9 cellular contexts compared by ENCODE assay signal in genomic region chr11:86066606-86067229, GRCh38. TPM values are rescaled to one million over a fixed set of nuclear protein-coding genes. Genes with fewer than 3 reads are reported as not detected.
DNase-seq lines count a peak whose midpoint lies in the region; ATAC-seq, FAIRE-seq and TF ChIP-seq lines count a peak whose summit lies in the region.
"Had no signal": no experiment of that assay in that cellular context is flagged by ENCODE, and none has a peak within 500 bp of the region (broad histone marks: within the 10 kb centered on the region; RNA-seq: fewer than 3 reads in every experiment).

No MANE protein-coding gene starts in this region.

- TF ChIP-seq RAD21 in GM12878 (IDR thresholded peaks at IDR 0.05; ENCODE audit: insufficient read depth, low read depth, low read length), result no peak

- H3K27ac Mint-ChIP-seq in activated T-cell treated with anti-CD3 and anti-CD28 coated beads, Interleukin-2, amount 50 U/mL, for 24 hours, result peak overlapping the region; percentile 97

- H3K9me3 ChIP-seq in GM12878 (replicated peaks; ENCODE audit: control insufficient read depth, insufficient read depth, low read length) (peaks cover under 1% of the 10 kb centered on the region; the same call in 2 of the 3 replicates), thymus (ENCODE audit: control insufficient read depth) (no peaks in the 10 kb centered on the region)

- peaks cover 3% of the 10 kb centered on the region for H3K9me3 Mint-ChIP-seq in activated T-cell treated with anti-CD3 and anti-CD28 coated beads, Interleukin-2, amount 50 U/mL, for 24 hours

- H3K27me3 ChIP-seq in GM12878 (replicated peaks in 1 of 2; ENCODE audit: control insufficient read depth in 2 of 2, insufficient read depth in 2 of 2, low read length in 1 of 2) (no peaks in the 10 kb centered on the region), thymus (ENCODE audit: control insufficient read depth, insufficient read depth) (no peaks in the 10 kb centered on the region)

- H3K36me3 ChIP-seq in GM12878 (ENCODE audit: control insufficient read depth in 2 of 2, insufficient read depth in 2 of 2, low read length in 1 of 2), result no peaks in the 10 kb centered on the region
- H3K36me3 ChIP-seq in thymus (ENCODE audit: control insufficient read depth, insufficient read depth), result no peaks in the 10 kb centered on the region

- peak overlapping the region; percentile 95 for H3K4me3 Mint-ChIP-seq in activated T-cell treated with anti-CD3 and anti-CD28 coated beads, Interleukin-2, amount 50 U/mL, for 24 hours

- ATAC-seq in GM12878, result no peak
- no peak for ATAC-seq in HG02884 (IDR thresholded peaks at IDR 0.05; ENCODE audit: unreplicated experiment)

- H3K4me1 ChIP-seq in GM12878 (ENCODE audit: control insufficient read depth, insufficient read depth, low read length) (peaks cover 10% of the 10 kb centered on the region), thymus (ENCODE audit: control insufficient read depth, insufficient read depth, low read length) (peaks cover 13% of the 10 kb centered on the region)

- H3K36me3 Mint-ChIP-seq in activated T-cell treated with anti-CD3 and anti-CD28 coated beads, Interleukin-2, amount 50 U/mL, for 24 hours (ENCODE audit: low read depth), result peaks cover 58% of the 10 kb centered on the region

- SMC1A ChIA-PET in GM12878 (lab: Charles Lee; ENCODE audit: uncharacterized antibody, unreplicated experiment), result interaction anchor here (0.9 to 7.4 kb wide), 30 partner anchors 8 to 201 kb away, joined by 3 to 91 read pairs (median 6); no protein-coding TSS in a partner anchor

- POLR2A ChIA-PET in GM12878 (lab: Charles Lee), result interaction anchor here (0.7 to 4.4 kb wide), 7 partner anchors 21 to 180 kb away, joined by 3 to 40 read pairs (median 5); partner anchors contain the start of gene EED

- no peak overlapping the region for H2AFZ ChIP-seq in GM12878 (ENCODE audit: control insufficient read depth, low read depth, low read length)

- peaks cover 72% of the 10 kb centered on the region for H3K79me2 ChIP-seq in GM12878 (ENCODE audit: control insufficient read depth, insufficient read depth, low read length)

- peak overlapping the region; percentile 70 for H3K9ac ChIP-seq in GM12878 (ENCODE audit: control insufficient read depth, insufficient read depth, low read length)

- H3K27ac ChIP-seq in GM12878 (ENCODE audit: control insufficient read depth, insufficient read depth) (peak overlapping the region; percentile 80), thymus (ENCODE audit: low read depth) (peak overlapping the region; percentile 19)

- intact Hi-C loops in GM12878 (cut with micrococcal nuclease; ENCODE audit: unreplicated experiment), result loop anchor here (1.0 kb wide), 1 partner anchor 23 kb away; no protein-coding TSS in a partner anchor
- intact Hi-C loops in lower leg skin (cut with DNase I; ENCODE audit: low total_unique reads), result no loop called here

- TF ChIP-seq POLR2A in GM12878 (IDR thresholded peaks at IDR 0.05; ENCODE audit: low read depth, low read length) (no peak), lower leg skin (IDR thresholded peaks at IDR 0.05) (no peak)

- DNase-seq in activated T-cell treated with anti-CD3 and anti-CD28 coated beads, Interleukin-2, amount 50 U/mL, for 24 hours, result no peak
- DNase-seq in activated T-cell treated with anti-CD3 and anti-CD28 coated beads, Interleukin-2, amount 50 U/mL, for 48 hours, result no peak
- DNase-seq in GM12878 (ENCODE audit: low read depth, low spot score), result no peak
- no peak for DNase-seq in lower leg skin (ENCODE audit: low spot score in 2 of 2)
- DNase-seq in Ammon's horn (ENCODE audit: low spot score), result no peak
- no peak for DNase-seq in activated CD4-positive, alpha-beta T cell treated with anti-CD3 and anti-CD28 coated beads, Interleukin-2, amount 50 U/mL, for 48 hours
- DNase-seq: NCI-H187 had no signal

- TF ChIP-seq EP300 in GM12878 (IDR thresholded peaks at IDR 0.05; ENCODE audit: borderline replicate concordance in 1 of 2, control insufficient read depth in 1 of 2, low read depth in 2 of 2, low read length in 2 of 2), result no peak

- TF ChIP-seq CTCF in GM12878 (IDR thresholded peaks at IDR 0.05 in 2 of 3, conservative IDR thresholded peaks at IDR 0.05 in 1 of 3; ENCODE audit: control insufficient read depth in 2 of 3, extremely low read depth in 1 of 3, insufficient read depth in 1 of 3, low read depth in 3 of 3, low read length in 3 of 3), result no peak
- no peak for TF ChIP-seq CTCF in lower leg skin (IDR thresholded peaks at IDR 0.05)

- in situ Hi-C loops in GM12878 (cut with MboI), result no loop called here

- H4K20me1 ChIP-seq in GM12878 (ENCODE audit: control insufficient read depth, insufficient read depth), result no peaks in the 10 kb centered on the region

- peak overlapping the region; percentile 80; the same call in 1 of the 2 replicates for H3K4me2 ChIP-seq in GM12878 (ENCODE audit: control insufficient read depth, insufficient read depth)

- under 1% methylated on average over 7 of the region's 7 CpGs for WGBS in GM12878 (ENCODE audit: insufficient coverage, insufficient replicate concordance, low lambda C conversion rate, missing lambda C conversion rate)
- WGBS in lower leg skin, 2 donors, result 1 to 2% methylated on average over 7 of the region's 7 CpGs
- WGBS in thymus, result 3% methylated on average over 7 of the region's 7 CpGs

- BruUV-seq in GM12878 (replicated peaks; lab: Mats Ljungman, UMichigan), result no TSS peak

- RAD21 ChIA-PET in GM12878 (lab: Charles Lee; ENCODE audit: unreplicated experiment), result interaction anchor here (1.0 to 5.1 kb wide), 18 partner anchors 13 to 228 kb away, joined by 3 to 64 read pairs (median 6); partner anchors contain the start of gene EED

- H3K4me1 Mint-ChIP-seq in activated T-cell treated with anti-CD3 and anti-CD28 coated beads, Interleukin-2, amount 50 U/mL, for 24 hours (ENCODE audit: low read depth), result peaks cover 49% of the 10 kb centered on the region

- FAIRE-seq in GM12878 (lab: Jason Lieb, UNC), result no peak

- no peaks in the 10 kb centered on the region for H3K27me3 Mint-ChIP-seq in activated T-cell treated with anti-CD3 and anti-CD28 coated beads, Interleukin-2, amount 50 U/mL, for 24 hours

- CTCF ChIA-PET in GM12878 (lab: Yijun Ruan, JAX), result interaction anchor here (0.9 to 5.9 kb wide), 18 partner anchors 8 to 226 kb away, joined by 3 to 76 read pairs (median 6); no protein-coding TSS in a partner anchor

- peak overlapping the region; percentile 95 for H3K4me3 ChIP-seq in GM12878
- H3K4me3 ChIP-seq in lower leg skin (ENCODE audit: low read depth, poor library complexity, severe bottlenecking), result peak overlapping the region; percentile 56
- H3K4me3 ChIP-seq in thymus (ENCODE audit: low read length), result peak overlapping the region; percentile 99

TF ChIP-seq in GM12878, 131 proteins besides CTCF, POLR2A, EP300 and RAD21 (continues in another document):
- TF ChIP-seq NFXL1 (IDR thresholded peaks at IDR 0.05; ENCODE audit: borderline replicate concordance) (no peak), USF2 (IDR thresholded peaks at IDR 0.05; ENCODE audit: borderline replicate concordance, low read depth, low read length) (no peak), ATF2 (IDR thresholded peaks at IDR 0.05; ENCODE audit: low read length) (0 out of 2 replicates have a peak, but pooled peaks have one; percentile 22), SMARCA5 (IDR thresholded peaks at IDR 0.05) (no peak)

RNA-seq across cellular contexts. Expression of gene PICALM, which starts 2.2 kb away (rescaled TPM):
- 532 and 561 TPM in 2 replicates for total RNA-seq in GM12878 (2013; cell fraction: nucleolus; rRNA removed)
- total RNA-seq in GM12878 (2014; rRNA removed) (78.9 and 86.8 TPM in 2 replicates), GM12878 (2014; rRNA removed; fragmentation: Illumina TruSeq; extraction: Trizol) (69.1 and 70.3 TPM in 2 replicates), GM12878 (2021) (41.0 and 46.5 TPM in 2 replicates), lower leg skin (100 to 1,000 TPM; 158 to 198 (median 178) TPM)
- polyA plus RNA-seq in GM12878 (2011; ENCODE audit: low read depth), result 18.2 TPM
- polyA plus RNA-seq in GM12878 (2011; rRNA removed) (150 and 163 TPM in 2 replicates), GM12878 (2014; fragmentation: Illumina TruSeq; extraction: Trizol) (70.1 and 95.0 TPM in 2 replicates), GM12878 (2014; fragmentation: Nextera tagmentation; extraction: Ambion mirVana) (10 to 100 TPM in 1 of 2 experiments, 1 to 10 TPM in 1; 4.3 to 10.4 TPM), GM12878 (2014; rRNA removed) (37.2 and 43.1 TPM in 2 replicates), GM12878 (2016; fragmentation: Nextera tagmentation; extraction: Ambion mirVana) (10 to 100 TPM; 12.8 to 15.0 TPM), thymus (93.1 TPM)
- polyA plus RNA-seq in GM12878 (2011; cell fraction: cytosol; rRNA removed), result 68.3 and 91.4 TPM in 2 replicates
- polyA plus RNA-seq in GM12878 (2011; cell fraction: nucleus; rRNA removed), result 115 and 124 TPM in 2 replicates
- polyA plus RNA-seq in GM12878 (2012), result 27.2 and 31.0 TPM in 2 replicates
- 254 and 304 TPM in 2 replicates for polyA minus RNA-seq in GM12878 (2011; rRNA and poly(A)+ RNA removed)
- 78.4 and 84.7 TPM in 2 replicates for polyA minus RNA-seq in GM12878 (2011; cell fraction: cytosol; rRNA and poly(A)+ RNA removed)
- polyA minus RNA-seq in GM12878 (2011; cell fraction: nucleus; rRNA and poly(A)+ RNA removed), result 156 and 277 TPM in 2 replicates
